In genomic region chr16:5033256-5034166, GRCh38 we compare ENCODE assay signal across 8 cellular contexts. TPM values are rescaled to one million over a fixed set of nuclear protein-coding genes. Genes with fewer than 3 reads are reported as not detected.
DNase-seq lines count a peak whose midpoint lies in the region; ATAC-seq and TF ChIP-seq lines count a peak whose summit lies in the region.

Gene NAGPA (minus strand): TSS chr16:5033935. CDS start chr16:5033914, 21 bp downstream.

- peak within 1 kb of the TSS; percentile 87 for H3K27ac ChIP-seq in Panc1 (ENCODE audit: low read length)
- H3K27ac ChIP-seq in esophagus muscularis mucosa (replicated peaks in 1 of 4): peak within 1 kb of the TSS; percentile 59 to 74 (median 67)
- peak within 1 kb of the TSS; percentile 57 for H3K27ac ChIP-seq in muscle layer of duodenum (ENCODE audit: low read length)

- POLR2A ChIA-PET in Panc1 (lab: Charles Lee): interaction anchor here (0.6 to 0.7 kb wide), 2 partner anchors 88 to 313 kb away, joined by 4 to 5 read pairs; no protein-coding TSS in a partner anchor

- H3K36me3 ChIP-seq in Panc1 (ENCODE audit: control insufficient read depth, insufficient read depth, low read length): no peaks in the 10 kb centered on the region
- H3K36me3 ChIP-seq in esophagus muscularis mucosa: peaks cover 2 to 31% (median 13%) of the 10 kb centered on the region in 4 donors
- H3K36me3 ChIP-seq in muscle layer of duodenum (ENCODE audit: control insufficient read depth in 1 of 2, insufficient read depth in 2 of 2, low read length in 2 of 2): peaks cover 0 to 20% of the 10 kb centered on the region in 2 donors

- intact Hi-C loops in Panc1 (cut with micrococcal nuclease; ENCODE audit: unreplicated experiment) (no loop called here), esophagus muscularis mucosa (cut with DNase I) (no loop called here)

- BruUV-seq in Panc1 (replicated peaks; lab: Mats Ljungman, UMichigan): no TSS peak

- H3K4me1 ChIP-seq in Panc1 (ENCODE audit: control insufficient read depth, insufficient read depth, low read length) (peaks cover 11% of the 10 kb centered on the region), esophagus muscularis mucosa (peaks cover 16 to 26% (median 23%) of the 10 kb centered on the region in 4 donors), muscle layer of duodenum (ENCODE audit: control insufficient read depth in 1 of 2, insufficient read depth in 2 of 2, low read length in 2 of 2) (peaks cover 6 to 27% of the 10 kb centered on the region in 2 donors)

- CTCF ChIA-PET in Panc1 (lab: Charles Lee): interaction anchor here (0.8 kb wide), 1 partner anchor 8 kb away, joined by 7 read pairs; no protein-coding TSS in a partner anchor

- H3K9me3 ChIP-seq in Panc1 (ENCODE audit: control insufficient read depth, insufficient read depth, low read depth, low read length) (no peaks in the 10 kb centered on the region), esophagus muscularis mucosa (no peaks in the 10 kb centered on the region), muscle layer of duodenum (ENCODE audit: control insufficient read depth in 1 of 2, low read length in 2 of 2) (no peaks in the 10 kb centered on the region)

- ATAC-seq in GM21515 (IDR thresholded peaks at IDR 0.05; ENCODE audit: unreplicated experiment) (peak; percentile 85), Panc1 (peak; percentile 91)

- TF ChIP-seq CTCF in Panc1 (IDR thresholded peaks at IDR 0.05) (no peak), esophagus muscularis mucosa (IDR thresholded peaks at IDR 0.05) (no peak)

- 1% methylated on average over 55 of the region's 104 CpGs for WGBS in esophagus muscularis mucosa

- H3K4me3 ChIP-seq in Panc1 (ENCODE audit: low read depth in 2 of 2, low read length in 2 of 2): peak within 1 kb of the TSS; percentile 57 to 84
- peak within 1 kb of the TSS; percentile 77 to 91 (median 88) for H3K4me3 ChIP-seq in esophagus muscularis mucosa
- peak within 1 kb of the TSS; percentile 94 to 100 for H3K4me3 ChIP-seq in muscle layer of duodenum (ENCODE audit: low read depth in 1 of 2, low read length in 2 of 2)

- no peak for TF ChIP-seq EP300 in esophagus muscularis mucosa (IDR thresholded peaks at IDR 0.05)

- no peak for TF ChIP-seq POLR2A in esophagus muscularis mucosa (IDR thresholded peaks at IDR 0.05; ENCODE audit: low read depth)

- H3K27me3 ChIP-seq in Panc1 (ENCODE audit: control insufficient read depth, insufficient read depth, low read length) (no peaks in the 10 kb centered on the region), esophagus muscularis mucosa (no peaks in the 10 kb centered on the region), muscle layer of duodenum (ENCODE audit: low read depth, low read length) (no peaks in the 10 kb centered on the region)

- DNase-seq in DMS 273 treated with DMSO at 0.1 percent for 48 hours (lab: John Stamatoyannopoulos, UW) (peak; percentile 8), HuH-7.5 (ENCODE audit: low spot score) (peak; percentile 81), Panc1 (ENCODE audit: low read depth, low spot score) (no peak), esophagus muscularis mucosa (ENCODE audit: extremely low spot score) (peak; percentile 98)
- DNase-seq in activated T-cell treated with anti-CD3 and anti-CD28 coated beads, Interleukin-2, amount 50 U/mL, for 48 hours: peak; percentile 85 to 88
- peak; percentile 61 to 64 for DNase-seq in stimulated activated CD8-positive, alpha-beta memory T cell treated with anti-CD3 and anti-CD28 coated beads, Interleukin-7, amount 100 ng/mL, for 1 hour (ENCODE audit: low read depth in 2 of 2)

- in situ Hi-C loops in Panc1 (cut with HindIII; ENCODE audit: low pct_unique_long_range_greater_than_20kb, low sequenced_read_pairs): no loop called here

RNA-seq across cellular contexts. Expression of gene NAGPA, which starts in this region (rescaled TPM):
- total RNA-seq in Panc1 (2021; ENCODE audit: unreplicated experiment) (19.2 TPM), esophagus muscularis mucosa (10 to 100 TPM; 15.4 to 24.1 (median 21.1) TPM)
- 25.0 TPM for polyA plus RNA-seq in Panc1 (2012; ENCODE audit: insufficient read length)
